Comparison of ENCODE assay signal across 16 cellular contexts in the genomic region with DNA sequence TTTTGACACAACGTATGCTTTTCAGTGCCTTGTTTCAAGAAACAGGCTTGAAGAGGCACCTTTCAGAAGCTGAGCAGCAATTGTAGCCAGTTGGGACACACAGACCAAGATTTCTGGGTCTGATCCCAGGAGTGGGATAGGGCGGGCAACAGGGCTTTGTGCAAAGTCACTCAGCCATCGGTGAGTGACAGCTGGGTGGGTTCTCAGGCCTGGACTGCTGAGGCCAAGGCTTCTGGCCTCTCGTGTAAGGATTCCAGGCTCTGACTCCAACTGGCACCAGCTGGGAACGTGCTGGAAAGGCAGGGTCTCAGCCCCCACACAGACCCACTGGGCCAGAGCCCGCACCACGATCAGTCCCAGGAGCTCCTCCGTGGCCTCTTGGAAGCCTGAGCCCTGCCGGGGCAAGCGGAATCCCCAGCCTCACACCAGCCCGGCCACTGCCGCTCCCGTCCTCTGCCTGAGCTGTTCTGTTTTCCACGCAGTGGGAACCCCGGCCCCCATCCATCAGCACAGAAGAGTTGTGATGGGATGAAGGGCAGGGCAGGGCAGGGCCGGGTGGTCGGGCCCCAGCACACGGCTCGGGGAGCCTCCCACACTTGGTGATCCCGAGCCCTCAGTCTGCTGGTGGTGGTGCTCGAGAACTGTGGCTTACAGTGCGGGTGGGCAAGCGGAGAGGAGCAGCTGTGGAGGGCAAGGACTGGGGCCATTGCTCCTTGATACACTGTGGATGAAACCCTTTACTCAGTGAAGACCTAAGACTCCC. TPM values are rescaled to one million over a fixed set of nuclear protein-coding genes. Genes with fewer than 3 reads are reported as not detected.
DNase-seq lines count a peak whose midpoint lies in the region; ATAC-seq and TF ChIP-seq lines count a peak whose summit lies in the region.
"Had no signal": no experiment of that assay in that cellular context is flagged by ENCODE, and none has a peak within 500 bp of the region (broad histone marks: within the 10 kb centered on the region; RNA-seq: fewer than 3 reads in every experiment).

No MANE protein-coding gene starts in this region.

- POLR2A ChIA-PET in WTC11 (lab: Charles Lee) = no interaction called here

- peak; percentile 21 to 74 (median 50) for ATAC-seq in heart right ventricle
- peak; percentile 4 for ATAC-seq in upper lobe of right lung
- ATAC-seq in WTC11 = no peak
- ATAC-seq in HG02678 (IDR thresholded peaks at IDR 0.05; ENCODE audit: unreplicated experiment) = no peak
- ATAC-seq: activated T-cell treated with anti-CD3 and anti-CD28 coated beads, Interleukin-2, amount 50 U/mL, for 4 hours had no signal

- H3K4me3 ChIP-seq in heart right ventricle (peak overlapping the region in 1 of 10 donors; percentile 3), ovary (no peak overlapping the region), upper lobe of right lung (no peak overlapping the region)
- H3K4me3 ChIP-seq: testis had no signal

- no peak overlapping the region for H3K27ac Mint-ChIP-seq in WTC11
- H3K27ac Mint-ChIP-seq: IgD-negative memory B cell had no signal

- no peaks in the 10 kb centered on the region for H3K4me1 Mint-ChIP-seq in WTC11
- H3K4me1 Mint-ChIP-seq: IgD-negative memory B cell had no signal

- peaks cover 28% of the 10 kb centered on the region for H3K36me3 Mint-ChIP-seq in WTC11
- H3K36me3 Mint-ChIP-seq: IgD-negative memory B cell had no signal

- peaks cover 18 to 67% (median 39%) of the 10 kb centered on the region in 9 donors for H3K4me1 ChIP-seq in heart right ventricle
- H3K4me1 ChIP-seq in ovary (ENCODE audit: insufficient read depth) = peaks cover 14% of the 10 kb centered on the region
- H3K4me1 ChIP-seq in upper lobe of right lung = peaks cover 12% of the 10 kb centered on the region
- H3K4me1 ChIP-seq: Caco-2 had no signal

- peaks cover 0 to 7% (median 0%) of the 10 kb centered on the region in 9 donors for H3K36me3 ChIP-seq in heart right ventricle
- H3K36me3 ChIP-seq in ovary = no peaks in the 10 kb centered on the region
- H3K36me3 ChIP-seq in upper lobe of right lung = no peaks in the 10 kb centered on the region

- H3K27ac ChIP-seq in heart right ventricle (peak overlapping the region; percentile 86 to 99 (median 95)), ovary (peak overlapping the region; percentile 65 to 66), upper lobe of right lung (peak overlapping the region; percentile 1)
- H3K27ac ChIP-seq: VCaP had no signal

- no peaks in the 10 kb centered on the region for H3K9me3 ChIP-seq in heart right ventricle
- no peaks in the 10 kb centered on the region for H3K9me3 ChIP-seq in ovary
- H3K9me3 ChIP-seq in upper lobe of right lung = no peaks in the 10 kb centered on the region
- H3K9me3 ChIP-seq: Caco-2, testis had no signal

- TF ChIP-seq EP300 in ovary (IDR thresholded peaks at IDR 0.05) = no peak

- no peak for TF ChIP-seq POLR2A in ovary (IDR thresholded peaks at IDR 0.05)

- intact Hi-C loops in heart right ventricle (cut with DNase I) = loop anchor here in 6 of 10 donors (5.0 kb wide), 2 partner anchors 44 to 49 kb away; a partner anchor contains a TSS
- intact Hi-C loops in ovary (cut with DNase I) = loop anchor here in 1 of 4 donors (10.0 kb wide), 1 partner anchor 63 kb away; no protein-coding TSS in a partner anchor
- intact Hi-C loops in upper lobe of right lung (cut with DNase I) = no loop called here

- H3K9me3 Mint-ChIP-seq in WTC11 = peaks cover 15% of the 10 kb centered on the region
- H3K9me3 Mint-ChIP-seq: activated T-cell treated with anti-CD3 and anti-CD28 coated beads, Interleukin-2, amount 50 U/mL, for 4 hours had no signal

- DNase-seq in activated T-cell treated with anti-CD3 and anti-CD28 coated beads, Interleukin-2, amount 50 U/mL, for 1 hour = peak; percentile 4
- DNase-seq in activated T-cell treated with anti-CD3 and anti-CD28 coated beads, Interleukin-2, amount 50 U/mL, for 48 hours = no peak
- no peak for DNase-seq in heart right ventricle
- DNase-seq in ovary = peak in 2 of 5 donors; percentile 17 to 36
- DNase-seq in upper lobe of right lung = peak; percentile 59
- no peak for DNase-seq in WTC11 (ENCODE audit: low spot score)
- DNase-seq in NCI-H1694 (lab: John Stamatoyannopoulos, UW) = no peak
- DNase-seq: activated T-cell treated with anti-CD3 and anti-CD28 coated beads, Interleukin-2, amount 50 U/mL, for 4 hours; NCI-H1930; NK-92 treated with Interleukin-12 subunit alpha and Interleukin-12 subunit beta, amount 100 ng/mL, for 24 hours; testis had no signal

- H3K27me3 ChIP-seq in heart right ventricle (no peaks in the 10 kb centered on the region), ovary (no peaks in the 10 kb centered on the region), upper lobe of right lung (no peaks in the 10 kb centered on the region)
- H3K27me3 ChIP-seq: testis had no signal

- CTCF ChIA-PET in WTC11 (lab: Charles Lee) = no interaction called here

- no peaks in the 10 kb centered on the region; the same call in 1 of the 2 replicates for H3K27me3 Mint-ChIP-seq in WTC11 (ENCODE audit: low read depth)
- H3K27me3 Mint-ChIP-seq: IgD-negative memory B cell had no signal

- TF ChIP-seq CTCF in heart right ventricle (IDR thresholded peaks at IDR 0.05) (no peak), ovary (IDR thresholded peaks at IDR 0.05) (no peak), upper lobe of right lung (IDR thresholded peaks at IDR 0.05) (no peak), WTC11 (IDR thresholded peaks at IDR 0.05) (no peak)

- WGBS in heart right ventricle, 2 donors = 50 to 64% methylated on average over 23 of the region's 23 CpGs
- WGBS in ovary, 3 donors = 62 to 69% (median 62%) methylated on average over 20 to 23 of the region's 23 CpGs

- H3K4me3 Mint-ChIP-seq in WTC11 = no peak overlapping the region
- H3K4me3 Mint-ChIP-seq: activated T-cell treated with anti-CD3 and anti-CD28 coated beads, Interleukin-2, amount 50 U/mL, for 4 hours had no signal

TF ChIP-seq in WTC11, 78 proteins besides CTCF, POLR2A, EP300 and RAD21:
- TF ChIP-seq IRF2 (CRISPR knock-in tag; IDR thresholded peaks at IDR 0.05; ENCODE audit: borderline replicate concordance, low read depth) (no peak), GABPB1 (CRISPR knock-in tag; IDR thresholded peaks at IDR 0.05) (no peak), ZNF317 (CRISPR knock-in tag; IDR thresholded peaks at IDR 0.05; ENCODE audit: borderline replicate concordance, low read depth) (no peak), ZNF138 (CRISPR knock-in tag; conservative IDR thresholded peaks at IDR 0.05) (no peak), NFYB (CRISPR knock-in tag; conservative IDR thresholded peaks at IDR 0.05; ENCODE audit: low read depth) (no peak), ESRRA (CRISPR knock-in tag; IDR thresholded peaks at IDR 0.05; ENCODE audit: borderline replicate concordance) (no peak), SMAD4 (CRISPR knock-in tag; IDR thresholded peaks at IDR 0.05) (no peak), CREB1 (CRISPR knock-in tag; IDR thresholded peaks at IDR 0.05) (no peak), FOXJ3 (CRISPR knock-in tag; IDR thresholded peaks at IDR 0.05; ENCODE audit: borderline replicate concordance) (no peak)
- TF ChIP-seq, protein P1, sequence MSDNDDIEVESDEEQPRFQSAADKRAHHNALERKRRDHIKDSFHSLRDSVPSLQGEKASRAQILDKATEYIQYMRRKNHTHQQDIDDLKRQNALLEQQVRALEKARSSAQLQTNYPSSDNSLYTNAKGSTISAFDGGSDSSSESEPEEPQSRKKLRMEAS (CRISPR knock-in tag; IDR thresholded peaks at IDR 0.05) = no peak
- TF ChIP-seq, protein P2, sequence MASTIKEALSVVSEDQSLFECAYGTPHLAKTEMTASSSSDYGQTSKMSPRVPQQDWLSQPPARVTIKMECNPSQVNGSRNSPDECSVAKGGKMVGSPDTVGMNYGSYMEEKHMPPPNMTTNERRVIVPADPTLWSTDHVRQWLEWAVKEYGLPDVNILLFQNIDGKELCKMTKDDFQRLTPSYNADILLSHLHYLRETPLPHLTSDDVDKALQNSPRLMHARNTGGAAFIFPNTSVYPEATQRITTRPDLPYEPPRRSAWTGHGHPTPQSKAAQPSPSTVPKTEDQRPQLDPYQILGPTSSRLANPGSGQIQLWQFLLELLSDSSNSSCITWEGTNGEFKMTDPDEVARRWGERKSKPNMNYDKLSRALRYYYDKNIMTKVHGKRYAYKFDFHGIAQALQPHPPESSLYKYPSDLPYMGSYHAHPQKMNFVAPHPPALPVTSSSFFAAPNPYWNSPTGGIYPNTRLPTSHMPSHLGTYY (CRISPR knock-in tag; IDR thresholded peaks at IDR 0.05) = no peak
- TF ChIP-seq, protein P3, sequence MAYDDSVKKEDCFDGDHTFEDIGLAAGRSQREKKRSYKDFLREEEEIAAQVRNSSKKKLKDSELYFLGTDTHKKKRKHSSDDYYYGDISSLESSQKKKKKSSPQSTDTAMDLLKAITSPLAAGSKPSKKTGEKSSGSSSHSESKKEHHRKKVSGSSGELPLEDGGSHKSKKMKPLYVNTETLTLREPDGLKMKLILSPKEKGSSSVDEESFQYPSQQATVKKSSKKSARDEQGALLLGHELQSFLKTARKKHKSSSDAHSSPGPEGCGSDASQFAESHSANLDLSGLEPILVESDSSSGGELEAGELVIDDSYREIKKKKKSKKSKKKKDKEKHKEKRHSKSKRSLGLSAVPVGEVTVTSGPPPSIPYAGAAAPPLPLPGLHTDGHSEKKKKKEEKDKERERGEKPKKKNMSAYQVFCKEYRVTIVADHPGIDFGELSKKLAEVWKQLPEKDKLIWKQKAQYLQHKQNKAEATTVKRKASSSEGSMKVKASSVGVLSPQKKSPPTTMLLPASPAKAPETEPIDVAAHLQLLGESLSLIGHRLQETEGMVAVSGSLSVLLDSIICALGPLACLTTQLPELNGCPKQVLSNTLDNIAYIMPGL (CRISPR knock-in tag; IDR thresholded peaks at IDR 0.05) = no peak
TF ChIP-seq in WTC11: peak in this region for 0.

RNA-seq across cellular contexts. Expression of a gene that starts 46.8 kb away (rescaled TPM):
- total RNA-seq in heart right ventricle = 10 to 100 TPM; 11.4 to 30.6 (median 19.4) TPM
- polyA plus RNA-seq in heart right ventricle = 10 to 100 TPM in 1 of 2 donors, 1 to 10 TPM in 1; 3.0 to 20.9 TPM
- 10 to 100 TPM in 4 of 7 donors, 1 to 10 TPM in 3; 3.6 to 18.0 (median 10.8) TPM for total RNA-seq in ovary
- 1 to 10 TPM; 4.1 to 4.9 TPM for polyA plus RNA-seq in ovary
- 4.5 TPM for total RNA-seq in upper lobe of right lung
- 7.5 to 7.8 TPM (median 7.6 TPM) in 3 replicates for total RNA-seq in WTC11 (2021)
- total RNA-seq: Caco-2, SK-MEL-5 had no signal
- polyA plus RNA-seq: IgD-negative memory B cell had no signal

Comparison
In these comparisons a context has a peak if more than half of its experiments do, and no peak if none do; other contexts are left out.
1. DNase-seq: peak in activated T-cell treated with anti-CD3 and anti-CD28 coated beads, Interleukin-2, amount 50 U/mL, for 1 hour (single experiment) and upper lobe of right lung (single experiment); none in activated T-cell treated with anti-CD3 and anti-CD28 coated beads, Interleukin-2, amount 50 U/mL, for 48 hours (0 of 2), heart right ventricle (0 of 2), WTC11 (single experiment) and NCI-H1694 (single experiment).
2. ATAC-seq: peak in heart right ventricle (8 of 8) and upper lobe of right lung (single experiment); none in WTC11 (single experiment) and HG02678 (single experiment).
3. H3K27ac ChIP-seq: peak in every context shown above with its lines; median percentile 95 in heart right ventricle; 66 in ovary; 1 in upper lobe of right lung.